Comparison of ENCODE assay signal across 1 cellular context in the genomic region with DNA sequence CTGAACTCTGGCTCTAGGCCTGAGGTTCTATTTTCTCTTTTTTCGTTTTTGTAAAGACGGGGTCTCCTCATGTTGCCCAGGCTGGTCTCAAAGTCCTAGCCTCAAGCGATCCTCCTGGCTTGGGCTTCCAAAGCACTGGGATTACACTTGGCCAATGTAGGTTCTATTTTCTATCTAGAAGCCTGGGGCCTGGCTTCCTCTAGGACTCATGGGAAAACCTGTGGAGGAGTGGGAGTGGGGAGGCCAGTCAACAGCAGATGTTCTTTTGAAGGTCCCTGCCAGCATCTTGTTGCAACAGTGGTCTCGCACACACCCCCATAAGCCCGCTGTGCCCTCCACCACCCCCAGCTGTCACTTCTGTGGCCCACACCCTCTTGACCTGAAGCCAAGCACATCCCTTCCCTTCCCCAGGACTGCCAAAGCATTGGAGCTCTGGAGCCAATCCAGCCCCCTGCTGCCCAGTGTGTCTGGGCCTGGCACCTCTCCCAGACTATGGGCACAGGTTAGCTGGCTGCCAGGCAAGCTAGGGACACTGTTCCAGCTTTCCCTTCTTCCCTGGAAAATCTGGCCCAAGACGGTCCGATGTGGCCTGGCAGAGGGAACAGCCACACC.
TF ChIP-seq lines count a peak whose summit lies in the region.

No MANE protein-coding gene starts in this region.

TF ChIP-seq in HepG2, 621 proteins besides CTCF, POLR2A, EP300 and RAD21:
- TF ChIP-seq HNRNPL (IDR thresholded peaks at IDR 0.05; ENCODE audit: low read depth, low read length) (peak; percentile 59; the same call in 1 of the 2 replicates), HNRNPK (IDR thresholded peaks at IDR 0.05; ENCODE audit: low read depth, low read length, poor library complexity, severe bottlenecking) (no peak)
TF ChIP-seq in HepG2: peak in this region for 1.
